In the genomic region with DNA sequence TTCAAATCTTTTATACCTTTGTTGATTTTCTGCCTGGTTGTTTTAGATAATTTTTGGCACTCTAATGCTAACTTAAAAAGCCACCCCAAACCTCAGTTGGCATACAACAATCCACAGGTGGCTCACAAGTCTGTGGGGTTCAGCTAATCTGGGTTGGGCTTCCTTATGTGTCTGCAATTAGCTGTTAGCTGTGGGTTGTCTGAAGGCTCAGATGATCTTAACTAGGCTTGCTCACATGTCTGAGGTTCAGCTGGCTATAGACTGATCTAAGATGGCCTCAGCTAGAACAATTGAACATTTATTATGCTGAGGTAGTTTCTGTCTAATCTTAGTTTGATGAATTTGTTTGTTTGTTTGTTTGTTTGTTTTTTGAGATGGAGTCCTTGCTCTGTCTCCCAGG, we compare ENCODE assay signal across 29 cellular contexts.
"Had no signal": no experiment of that assay in that cellular context is flagged by ENCODE, and none has a peak within 500 bp of the region (broad histone marks: within the 10 kb centered on the region; RNA-seq: fewer than 3 reads in every experiment).

No MANE protein-coding gene starts in this region.

- H3K4me1 ChIP-seq: ascending aorta had no signal

- H3K27ac ChIP-seq: ascending aorta, cardiac muscle cell, VCaP had no signal

- FAIRE-seq: bronchial epithelial cell had no signal

- ATAC-seq: activated CD8-positive, alpha-beta memory T cell treated with anti-CD3 and anti-CD28 coated beads, Interleukin-2, amount 10 ng/mL, durations not matched to agents 7 days and 5 days; activated CD8-positive, alpha-beta T cell treated with anti-CD3 and anti-CD28 coated beads for 36 hours; activated naive CD8-positive, alpha-beta T cell treated with anti-CD3 and anti-CD28 coated beads, Interleukin-2, amount 50 U/mL, for 24 hours had no signal

- H3K4me3 ChIP-seq: ascending aorta, cardiac muscle cell had no signal

- H3K27me3 ChIP-seq: ascending aorta, cardiac muscle cell had no signal

- H3K36me3 ChIP-seq: ascending aorta, cardiac muscle cell had no signal

- H3K9me3 ChIP-seq: ascending aorta had no signal

- DNase-seq: activated B cell treated with CpG ODN at 0.5 μM for 24 hours; activated CD4-positive, alpha-beta memory T cell treated with anti-CD3 and anti-CD28 coated beads for 36 hours; activated CD4-positive, alpha-beta T cell treated with anti-CD3 and anti-CD28 coated beads for 4 hours; activated CD4-positive, alpha-beta T cell treated with anti-CD3 and anti-CD28 coated beads, Interleukin-2, amount 10 ng/mL, durations not matched to agents 24 days and 14 days; activated CD4-positive, alpha-beta T cell treated with anti-CD3 and anti-CD28 coated beads, Interleukin-2, amount 50 U/mL, for 1 hour; activated CD4-positive, alpha-beta T cell treated with anti-CD3 and anti-CD28 coated beads, Interleukin-2, amount 50 U/mL, for 4 hours; activated CD4-positive, CD25-positive, alpha-beta regulatory T cell treated with anti-CD3 and anti-CD28 coated beads, Interleukin-2, amount 50 U/mL, for 72 hours; activated CD8-positive, alpha-beta memory T cell treated with anti-CD3 and anti-CD28 coated beads for 24 hours; activated CD8-positive, alpha-beta memory T cell treated with anti-CD3 and anti-CD28 coated beads, Interleukin-2, amount 10 ng/mL, durations not matched to agents 7 days and 5 days; activated CD8-positive, alpha-beta memory T cell treated with anti-CD3 and anti-CD28 coated beads, Interleukin-2, amount 50 U/mL, for 48 hours; activated CD8-positive, alpha-beta T cell treated with anti-CD3 and anti-CD28 coated beads for 36 hours; activated effector memory CD4-positive, alpha-beta T cell treated with Interleukin-2 at 50 U/mL for 16 hours; activated gamma-delta T cell; activated naive CD4-positive, alpha-beta T cell treated with anti-CD3 and anti-CD28 coated beads, Interleukin-2, amount 10 ng/mL, durations not matched to agents 7 days and 5 days; activated naive CD4-positive, alpha-beta T cell treated with Interleukin-2 at 50 U/mL for 16 hours; activated naive CD8-positive, alpha-beta T cell treated with anti-CD3 and anti-CD28 coated beads, Interleukin-2, amount 10 ng/mL, durations not matched to agents 7 days and 5 days; activated naive CD8-positive, alpha-beta T cell treated with anti-CD3 and anti-CD28 coated beads, Interleukin-2, amount 50 U/mL, for 24 hours; activated T-cell treated with anti-CD3 and anti-CD28 coated beads, Interleukin-2, amount 50 U/mL, for 24 hours; activated T-cell treated with anti-CD3 and anti-CD28 coated beads, Interleukin-2, amount 50 U/mL, for 48 hours; amygdala; anterior cingulate cortex; caudate nucleus; cerebellar nuclear complex; T-helper 2 cell; T-helper 9 cell had no signal
